8 cellular contexts compared by ENCODE assay signal in genomic region chrX:24464836-24465523, GRCh38. TPM values are rescaled to one million over a fixed set of nuclear protein-coding genes. Genes with fewer than 3 reads are reported as not detected.
DNase-seq lines count a peak whose midpoint lies in the region; ATAC-seq and TF ChIP-seq lines count a peak whose summit lies in the region.

Gene PDK3, plus strand, starts transcription at chrX:24465286. Its CDS starts 170 bp downstream, at chrX:24465456.

- no peaks in the 10 kb centered on the region for H3K9me3 Mint-ChIP-seq in activated naive CD4-positive, alpha-beta T cell treated with anti-CD3 and anti-CD28 coated beads, Interleukin-2, amount 10 ng/mL, durations not matched to agents 7 days and 5 days

- H3K36me3 Mint-ChIP-seq in activated naive CD4-positive, alpha-beta T cell treated with anti-CD3 and anti-CD28 coated beads, Interleukin-2, amount 10 ng/mL, durations not matched to agents 7 days and 5 days: peaks cover 10% of the 10 kb centered on the region

- H3K4me1 Mint-ChIP-seq in activated naive CD4-positive, alpha-beta T cell treated with anti-CD3 and anti-CD28 coated beads, Interleukin-2, amount 10 ng/mL, durations not matched to agents 7 days and 5 days: peaks cover 37% of the 10 kb centered on the region

- peak; percentile 49 for TF ChIP-seq POLR2A in NB4 (IDR thresholded peaks at IDR 0.05; ENCODE audit: extremely low read depth, insufficient read length)

- H3K27ac Mint-ChIP-seq in activated naive CD4-positive, alpha-beta T cell treated with anti-CD3 and anti-CD28 coated beads, Interleukin-2, amount 10 ng/mL, durations not matched to agents 7 days and 5 days: peak within 1 kb of the TSS; percentile 87

- H3K27me3 Mint-ChIP-seq in activated naive CD4-positive, alpha-beta T cell treated with anti-CD3 and anti-CD28 coated beads, Interleukin-2, amount 10 ng/mL, durations not matched to agents 7 days and 5 days: no peaks in the 10 kb centered on the region

- ATAC-seq in HG02571 (IDR thresholded peaks at IDR 0.05; ENCODE audit: unreplicated experiment) (peak; percentile 95), omental fat pad (ENCODE audit: low FRiP score) (peak; percentile 94)

- peak within 1 kb of the TSS; percentile 72 for H3K4me3 ChIP-seq in GM06990 (replicated peaks; ENCODE audit: low read depth, low read length)
- H3K4me3 ChIP-seq in NB4 (ENCODE audit: low read depth, low read length): peak within 1 kb of the TSS; percentile 68
- H3K4me3 ChIP-seq in SK-N-MC: peak within 1 kb of the TSS; percentile 84

- H3K9ac ChIP-seq in SK-N-MC (ENCODE audit: insufficient read length): peak within 1 kb of the TSS; percentile 60

- CTCF ChIA-PET in activated naive CD4-positive, alpha-beta T cell treated with anti-CD3 and anti-CD28 coated beads, Interleukin-2, amount 10 ng/mL, durations not matched to agents 7 days and 5 days (lab: Charles Lee): interaction anchor here (1.3 kb wide), 1 partner anchor 34 kb away, joined by 7 read pairs; no protein-coding TSS in a partner anchor

- peak; percentile 93 for DNase-seq in GM06990 (ENCODE audit: extremely low read depth, insufficient read length)
- peak; percentile 90 for DNase-seq in NB4 (ENCODE audit: low read depth)
- DNase-seq in SK-N-MC (ENCODE audit: low read depth, low spot score): peak; percentile 34
- peak; percentile 90 for DNase-seq in activated naive CD4-positive, alpha-beta T cell treated with anti-CD3 and anti-CD28 coated beads, Interleukin-2, amount 10 ng/mL, durations not matched to agents 7 days and 5 days
- peak; percentile 83 for DNase-seq in globus pallidus (ENCODE audit: low spot score)
- DNase-seq in omental fat pad (ENCODE audit: low spot score): peak; percentile 62

- H3K9me3 ChIP-seq in SK-N-MC (ENCODE audit: low read depth, low read length): no peaks in the 10 kb centered on the region

- no peaks in the 10 kb centered on the region for H3K27me3 ChIP-seq in GM06990 (replicated peaks; ENCODE audit: control insufficient read depth, insufficient read depth, low read length)

- H3K36me3 ChIP-seq in GM06990 (ENCODE audit: control insufficient read depth, insufficient read depth, low read length) (no peaks in the 10 kb centered on the region), SK-N-MC (ENCODE audit: insufficient read depth, low read length) (no peaks in the 10 kb centered on the region)

- peak within 1 kb of the TSS; percentile 75 for H3K4me3 Mint-ChIP-seq in activated naive CD4-positive, alpha-beta T cell treated with anti-CD3 and anti-CD28 coated beads, Interleukin-2, amount 10 ng/mL, durations not matched to agents 7 days and 5 days

- H3K27ac ChIP-seq in SK-N-MC (no peak within 1 kb of the TSS), temporal lobe (ENCODE audit: low read depth, low read length) (peak within 1 kb of the TSS; percentile 19)

- TF ChIP-seq CTCF in GM06990 (IDR thresholded peaks at IDR 0.05; ENCODE audit: insufficient read depth, low read length, poor library complexity, severe bottlenecking) (no peak), NB4 (IDR thresholded peaks at IDR 0.05; ENCODE audit: low read depth, low read length) (no peak), omental fat pad (IDR thresholded peaks at IDR 0.05) (no peak)

RNA-seq across cellular contexts. Expression of gene PDK3, which starts in this region (rescaled TPM):
- total RNA-seq in omental fat pad: 10 to 100 TPM; 12.4 to 44.6 (median 16.6) TPM
- 3.0 TPM for total RNA-seq in temporal lobe

Comparison
In these comparisons a context has a peak if more than half of its experiments do, and no peak if none do; other contexts are left out.
1. DNase-seq: peak in every context shown above with its lines; median percentile 93 in GM06990; 90 in NB4; 90 in activated naive CD4-positive, alpha-beta T cell treated with anti-CD3 and anti-CD28 coated beads, Interleukin-2, amount 10 ng/mL, durations not matched to agents 7 days and 5 days; 83 in globus pallidus; 62 in omental fat pad; 34 in SK-N-MC.